Comparison of ENCODE assay signal across 8 cellular contexts in the genomic region with DNA sequence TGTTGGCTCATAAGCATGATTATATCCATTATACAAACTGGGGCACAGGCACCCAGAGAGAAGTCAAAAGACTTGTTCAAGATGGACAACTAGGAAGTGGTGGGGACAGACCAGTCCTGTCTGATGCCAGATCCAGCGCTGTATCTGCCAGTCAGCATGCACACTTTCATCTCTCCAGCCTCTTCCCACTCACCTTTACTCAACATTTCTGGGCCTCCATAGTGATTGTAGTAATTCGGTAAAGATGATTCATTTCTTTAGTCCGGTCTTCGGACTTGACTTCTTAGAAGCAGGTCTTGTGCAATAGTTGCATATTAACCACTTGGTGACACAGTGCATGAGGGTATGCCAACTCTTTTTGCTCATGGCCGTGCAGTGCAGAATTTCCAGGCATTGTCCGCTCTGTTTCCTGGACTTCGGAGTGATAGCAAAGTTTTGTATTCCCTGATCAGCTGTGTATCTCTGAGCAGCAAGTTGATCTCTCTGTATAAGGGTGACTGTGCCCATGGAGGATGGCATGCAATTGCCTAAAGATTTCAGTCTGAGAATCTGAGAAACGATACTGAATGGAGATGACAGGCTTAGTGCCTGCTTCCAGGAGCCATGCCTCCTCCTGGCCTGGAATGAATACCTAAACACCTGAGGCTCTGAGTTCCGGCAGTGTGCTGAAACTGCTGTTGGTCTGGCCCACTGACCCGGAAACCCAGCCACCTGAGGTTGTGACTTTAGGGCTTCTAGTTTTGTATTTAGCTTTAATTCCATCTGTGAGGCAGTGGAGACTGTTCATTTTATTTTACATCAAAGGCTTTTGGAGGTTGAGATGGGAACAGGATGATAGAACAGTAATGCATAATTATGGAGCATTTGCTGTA. TPM values are rescaled to one million over a fixed set of nuclear protein-coding genes. Genes with fewer than 3 reads are reported as not detected.
DNase-seq lines count a peak whose midpoint lies in the region; ATAC-seq and TF ChIP-seq lines count a peak whose summit lies in the region.

No MANE protein-coding gene starts in this region.

- peak overlapping the region in 1 of 2 donors; percentile 99 for H3K27ac ChIP-seq in aorta (ENCODE audit: low read depth in 1 of 2, low read length in 2 of 2)

- no peak for TF ChIP-seq CTCF in GM13977 (IDR thresholded peaks at IDR 0.05; ENCODE audit: extremely low read depth, insufficient read depth, missing control alignments)

- peaks cover 93% of the 10 kb centered on the region for H3K4me1 Mint-ChIP-seq in activated CD4-positive, alpha-beta memory T cell treated with anti-CD3 and anti-CD28 coated beads for 36 hours (ENCODE audit: low read depth)

- no peaks in the 10 kb centered on the region for H3K27me3 ChIP-seq in aorta (ENCODE audit: control insufficient read depth in 1 of 2, insufficient read depth in 2 of 2, low read length in 1 of 2)

- peak overlapping the region; percentile 86 for H3K27ac Mint-ChIP-seq in activated CD4-positive, alpha-beta memory T cell treated with anti-CD3 and anti-CD28 coated beads for 36 hours

- intact Hi-C loops in activated CD4-positive, alpha-beta memory T cell treated with anti-CD3 and anti-CD28 coated beads for 36 hours (cut with micrococcal nuclease): loop anchor here (1.0 to 10.0 kb wide), 6 partner anchors 20 to 661 kb away; partner anchors contain the start of genes ABCB10 and GALNT2
- intact Hi-C loops in aorta (cut with DNase I): loop anchor here (2.0 to 10.0 kb wide), 4 partner anchors 21 to 111 kb away; partner anchors contain the start of gene GALNT2 (in 1 of the 2)

- no peaks in the 10 kb centered on the region for H3K9me3 Mint-ChIP-seq in activated CD4-positive, alpha-beta memory T cell treated with anti-CD3 and anti-CD28 coated beads for 36 hours

- H3K27me3 Mint-ChIP-seq in activated CD4-positive, alpha-beta memory T cell treated with anti-CD3 and anti-CD28 coated beads for 36 hours: no peaks in the 10 kb centered on the region

- 41 to 49% methylated on average over 10 of the region's 10 CpGs for WGBS in aorta, 2 donors

- DNase-seq in GM13977 (ENCODE audit: low spot score) (peak; percentile 70), hepatic stellate cell (ENCODE audit: low spot score) (peak; percentile 61), aorta (no peak), NCI-H82 (lab: John Stamatoyannopoulos, UW) (no peak), SHP77 treated with DMSO at 0.1 percent for 48 hours (lab: John Stamatoyannopoulos, UW) (no peak)
- DNase-seq in activated CD4-positive, alpha-beta memory T cell treated with anti-CD3 and anti-CD28 coated beads for 36 hours: peak; percentile 53
- DNase-seq in stimulated activated CD4-positive, alpha-beta T cell treated with anti-CD3 and anti-CD28 coated beads, Interleukin-4, amount 100 ng/mL, for 4 hours: no peak

- no peak overlapping the region for H3K4me3 ChIP-seq in aorta (ENCODE audit: low read length in 2 of 2)

- ATAC-seq in HG03159 (IDR thresholded peaks at IDR 0.05; ENCODE audit: unreplicated experiment) (peak; percentile 20), aorta (ENCODE audit: low FRiP score) (peak; percentile 36)

- in situ Hi-C loops in GM13977 (cut with MboI; ENCODE audit: low pct_unique_long_range_greater_than_20kb, low sequenced_read_pairs, unreplicated experiment): no loop called here

- H3K4me3 Mint-ChIP-seq in activated CD4-positive, alpha-beta memory T cell treated with anti-CD3 and anti-CD28 coated beads for 36 hours: peak overlapping the region; percentile 42

- H3K36me3 Mint-ChIP-seq in activated CD4-positive, alpha-beta memory T cell treated with anti-CD3 and anti-CD28 coated beads for 36 hours: peaks cover 7% of the 10 kb centered on the region

- peaks cover 0 to under 1% of the 10 kb centered on the region in 2 donors for H3K36me3 ChIP-seq in aorta (ENCODE audit: control insufficient read depth in 1 of 2, insufficient read depth in 2 of 2, low read length in 1 of 2)

- peaks cover 8 to 15% of the 10 kb centered on the region in 2 donors for H3K4me1 ChIP-seq in aorta (ENCODE audit: control insufficient read depth in 1 of 2, insufficient read depth in 2 of 2, low read length in 2 of 2)

- POLR2A ChIA-PET in activated CD4-positive, alpha-beta memory T cell treated with anti-CD3 and anti-CD28 coated beads for 36 hours (lab: Charles Lee): interaction anchor here (1.0 to 2.2 kb wide), 2 partner anchors 19 to 29 kb away, joined by 3 to 8 read pairs; no protein-coding TSS in a partner anchor

- H3K9me3 ChIP-seq in aorta (ENCODE audit: control insufficient read depth, low read length): no peaks in the 10 kb centered on the region

- CTCF ChIA-PET in activated CD4-positive, alpha-beta memory T cell treated with anti-CD3 and anti-CD28 coated beads for 36 hours (lab: Charles Lee): interaction anchor here (0.9 to 1.0 kb wide), 2 partner anchors 23 to 61 kb away, joined by 3 to 5 read pairs; no protein-coding TSS in a partner anchor

RNA-seq across cellular contexts. Expression of gene GALNT2, which starts 39.0 kb away (rescaled TPM):
- 10 to 100 TPM; 49.5 to 51.0 TPM for total RNA-seq in activated CD4-positive, alpha-beta memory T cell treated with anti-CD3 and anti-CD28 coated beads for 36 hours
- total RNA-seq in aorta: 100 to 1,000 TPM; 109 to 116 TPM
- polyA plus RNA-seq in aorta: 100 to 1,000 TPM in 1 of 2 donors, 10 to 100 TPM in 1; 29.1 to 101 TPM

Comparison
In these comparisons a context has a peak if more than half of its experiments do, and no peak if none do; other contexts are left out.
1. DNase-seq: peak in GM13977 (single experiment), activated CD4-positive, alpha-beta memory T cell treated with anti-CD3 and anti-CD28 coated beads for 36 hours (single experiment) and hepatic stellate cell (single experiment); none in aorta (0 of 2), NCI-H82 (single experiment), SHP77 treated with DMSO at 0.1 percent for 48 hours (single experiment) and stimulated activated CD4-positive, alpha-beta T cell treated with anti-CD3 and anti-CD28 coated beads, Interleukin-4, amount 100 ng/mL, for 4 hours (0 of 2).